Comparison of ENCODE assay signal across 1 cellular context in genomic region chr11:100790073-100790472, GRCh38.
TF ChIP-seq lines count a peak whose summit lies in the region.

No MANE protein-coding gene starts in this region.

TF ChIP-seq in HepG2, 621 proteins besides CTCF, POLR2A, EP300 and RAD21 (continued from another document):
- TF ChIP-seq, protein P1, sequence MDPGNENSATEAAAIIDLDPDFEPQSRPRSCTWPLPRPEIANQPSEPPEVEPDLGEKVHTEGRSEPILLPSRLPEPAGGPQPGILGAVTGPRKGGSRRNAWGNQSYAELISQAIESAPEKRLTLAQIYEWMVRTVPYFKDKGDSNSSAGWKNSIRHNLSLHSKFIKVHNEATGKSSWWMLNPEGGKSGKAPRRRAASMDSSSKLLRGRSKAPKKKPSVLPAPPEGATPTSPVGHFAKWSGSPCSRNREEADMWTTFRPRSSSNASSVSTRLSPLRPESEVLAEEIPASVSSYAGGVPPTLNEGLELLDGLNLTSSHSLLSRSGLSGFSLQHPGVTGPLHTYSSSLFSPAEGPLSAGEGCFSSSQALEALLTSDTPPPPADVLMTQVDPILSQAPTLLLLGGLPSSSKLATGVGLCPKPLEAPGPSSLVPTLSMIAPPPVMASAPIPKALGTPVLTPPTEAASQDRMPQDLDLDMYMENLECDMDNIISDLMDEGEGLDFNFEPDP (CRISPR knock-in tag; conservative IDR thresholded peaks at IDR 0.05), result no peak
- TF ChIP-seq ISX (CRISPR knock-in tag; conservative IDR thresholded peaks at IDR 0.05) (no peak), NFE2 (CRISPR knock-in tag; IDR thresholded peaks at IDR 0.05) (no peak), ZNF34 (CRISPR knock-in tag; IDR thresholded peaks at IDR 0.05; ENCODE audit: borderline replicate concordance) (no peak), DR1 (CRISPR knock-in tag; IDR thresholded peaks at IDR 0.05) (no peak)
TF ChIP-seq in HepG2: peak in this region for 0.
